17 cellular contexts compared by ENCODE assay signal in genomic region chr5:149719666-149720065, GRCh38. TPM values are rescaled to one million over a fixed set of nuclear protein-coding genes. Genes with fewer than 3 reads are reported as not detected.
DNase-seq lines count a peak whose midpoint lies in the region; TF ChIP-seq lines count a peak whose summit lies in the region.
"Had no signal": no experiment of that assay in that cellular context is flagged by ENCODE, and none has a peak within 500 bp of the region (broad histone marks: within the 10 kb centered on the region; RNA-seq: fewer than 3 reads in every experiment).

No MANE protein-coding gene starts in this region.

- H3K27me3 ChIP-seq in SJSA1 (replicated peaks): peaks cover 30% of the 10 kb centered on the region
- H3K27me3 ChIP-seq: vagina had no signal

- H3K27ac Mint-ChIP-seq in immature natural killer cell: no peak overlapping the region

- no peak overlapping the region for H3K27ac ChIP-seq in SJSA1
- H3K27ac ChIP-seq: vagina had no signal

- H3K4me1 ChIP-seq in SJSA1 (replicated peaks): peaks cover 6% of the 10 kb centered on the region
- H3K4me1 ChIP-seq: vagina had no signal

- H3K4me1 Mint-ChIP-seq in immature natural killer cell: no peaks in the 10 kb centered on the region

- DNase-seq in A172 (ENCODE audit: low spot score): peak; percentile 35
- peak; percentile 13 for DNase-seq in EL
- peak; percentile 16 to 44 for DNase-seq in SJSA1 (ENCODE audit: low read depth in 1 of 2, low spot score in 2 of 2)
- DNase-seq in fibroblast of pulmonary artery (ENCODE audit: low read depth): peak; percentile 47
- DNase-seq in hypothalamus (lab: John Stamatoyannopoulos, UW): no peak
- DNase-seq in HuH-7 (ENCODE audit: low spot score): no peak
- no peak for DNase-seq in immature natural killer cell
- DNase-seq in D341Med (ENCODE audit: low spot score): no peak
- DNase-seq: activated CD4-positive, alpha-beta T cell treated with anti-CD3 and anti-CD28 coated beads, Interleukin-2, amount 50 U/mL, for 48 hours; activated T-cell treated with anti-CD3 and anti-CD28 coated beads, Interleukin-2, amount 50 U/mL, for 48 hours; KG1; left cardiac atrium; NCI-H1694 treated with DMSO at 0.1 percent for 48 hours; occipital lobe; stimulated activated naive CD4-positive, alpha-beta T cell had no signal

- H3K4me3 ChIP-seq in SJSA1: no peak overlapping the region
- no peak overlapping the region for H3K4me3 ChIP-seq in fibroblast of pulmonary artery (replicated peaks; ENCODE audit: low read depth, low read length)
- H3K4me3 ChIP-seq: HAP-1, vagina had no signal

- TF ChIP-seq CTCF in fibroblast of pulmonary artery (IDR thresholded peaks at IDR 0.05; ENCODE audit: low read length, missing control alignments): no peak

- no peak overlapping the region for H3K4me3 Mint-ChIP-seq in immature natural killer cell

- no peaks in the 10 kb centered on the region for H3K36me3 ChIP-seq in SJSA1
- H3K36me3 ChIP-seq: HAP-1, vagina had no signal

- H3K27me3 Mint-ChIP-seq in immature natural killer cell (ENCODE audit: low read depth in 3 of 3): peaks cover 0 to 9% (median 8%) of the 10 kb centered on the region in 3 donors

- H3K9me3 ChIP-seq in SJSA1 (replicated peaks): no peaks in the 10 kb centered on the region
- H3K9me3 ChIP-seq: HAP-1, vagina had no signal

- H3K9me3 Mint-ChIP-seq in immature natural killer cell: no peaks in the 10 kb centered on the region

- H3K36me3 Mint-ChIP-seq in immature natural killer cell: no peaks in the 10 kb centered on the region

RNA-seq across cellular contexts. Expression of gene PPARGC1B, which starts 10.4 kb away (rescaled TPM):
- total RNA-seq in A172 (2014; rRNA removed; shearing (Covaris generic)): 1.1 and 1.5 TPM in 2 replicates
- total RNA-seq in SJSA1 (2014; rRNA removed; shearing (Covaris generic)): 0.60 and 0.71 TPM in 2 replicates
- polyA plus RNA-seq in immature natural killer cell: under 1 TPM in 1 of 3 donors, not detected in 2; 0.62 TPM

Comparison
In these comparisons a context has a peak if more than half of its experiments do, and no peak if none do; other contexts are left out.
1. DNase-seq: peak in A172 (single experiment), EL (single experiment), SJSA1 (2 of 2) and fibroblast of pulmonary artery (single experiment); none in hypothalamus (0 of 51), HuH-7 (single experiment), immature natural killer cell (0 of 3) and D341Med (single experiment).